In the genomic region with DNA sequence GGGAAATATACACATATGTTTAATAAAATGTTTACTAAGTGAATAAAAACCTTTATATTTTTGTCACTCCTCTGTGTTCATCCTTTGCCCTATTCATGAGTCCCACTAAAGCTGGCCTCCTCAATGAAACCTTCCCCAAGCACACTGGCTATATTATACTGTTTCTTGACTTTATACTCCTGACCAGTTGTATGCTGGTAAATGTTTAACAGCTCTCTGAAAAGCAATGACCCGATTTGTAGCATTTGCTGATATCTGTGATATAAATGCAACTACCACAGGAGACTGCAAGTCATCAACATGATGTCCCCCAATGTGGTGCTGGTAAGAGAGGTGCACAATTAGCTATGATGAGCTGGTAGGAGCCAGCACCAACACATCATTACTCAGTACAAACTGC, we compare ENCODE assay signal across 27 cellular contexts.
"Had no signal": no experiment of that assay in that cellular context is flagged by ENCODE, and none has a peak within 500 bp of the region (broad histone marks: within the 10 kb centered on the region; RNA-seq: fewer than 3 reads in every experiment).

No MANE protein-coding gene starts in this region.

- H3K79me2 ChIP-seq: parathyroid adenoma had no signal

- H3K4me1 ChIP-seq: neural progenitor cell, parathyroid adenoma, psoas muscle, right lobe of liver, sigmoid colon, spleen, suprapubic skin, testis, tibial artery, transverse colon, upper lobe of right lung, uterus had no signal

- H3K4me2 ChIP-seq: neural progenitor cell, smooth muscle cell had no signal

- H3K9me3 ChIP-seq: ovary, psoas muscle, right lobe of liver, sigmoid colon, spleen, suprapubic skin, testis, tibial artery, transverse colon, upper lobe of right lung, uterus had no signal

- H3K4me3 ChIP-seq: neural progenitor cell, ovary, psoas muscle, right lobe of liver, sigmoid colon, smooth muscle cell, spleen, suprapubic skin, testis, tibial artery, transverse colon, upper lobe of right lung, uterus had no signal

- H3K27ac ChIP-seq: neural progenitor cell, ovary, parathyroid adenoma, psoas muscle, right lobe of liver, sigmoid colon, spleen, suprapubic skin, testis, tibial artery, transverse colon, upper lobe of right lung, uterus had no signal

- H2AFZ ChIP-seq: neural progenitor cell, parathyroid adenoma had no signal

- DNase-seq: natural killer cell; occipital lobe; ovary; posterior cingulate gyrus; psoas muscle; right cardiac atrium; right lobe of liver; sigmoid colon; spleen; stimulated activated CD4-positive, alpha-beta T cell treated with anti-CD3 and anti-CD28 coated beads, Interleukin-12 subunit alpha, Interleukin-12 subunit beta, amount 100 ng/mL, for 4 hours; stimulated activated CD4-positive, alpha-beta T cell treated with anti-CD3 and anti-CD28 coated beads, Interleukin-1b, Interleukin-23, amount 100 ng/mL, for 48 hours; stimulated activated CD4-positive, alpha-beta T cell treated with anti-CD3 and anti-CD28 coated beads, Interleukin-4, amount 100 ng/mL, for 1 hour; stimulated activated CD4-positive, alpha-beta T cell treated with anti-CD3 and anti-CD28 coated beads, Interleukin-4, amount 100 ng/mL, for 4 hours; stimulated activated CD8-positive, alpha-beta memory T cell treated with anti-CD3 and anti-CD28 coated beads, Interleukin-4, amount 100 ng/mL, for 48 hours; stimulated activated naive CD4-positive, alpha-beta T cell; stimulated activated naive CD8-positive, alpha-beta T cell treated with anti-CD3 and anti-CD28 coated beads, Interleukin-15, amount 100 ng/mL, for 72 hours; stimulated activated naive CD8-positive, alpha-beta T cell treated with anti-CD3 and anti-CD28 coated beads, Interleukin-15, Interleukin-2, amounts not matched to agents 100 U/mL and 50 U/mL, for 24 hours; substantia nigra; testis; tibial artery; transverse colon; upper lobe of right lung; uterus had no signal

- H3K36me3 ChIP-seq: neural progenitor cell, ovary, right lobe of liver, sigmoid colon, spleen, suprapubic skin, transverse colon, upper lobe of right lung had no signal

- H3K27me3 ChIP-seq: neural progenitor cell, ovary, right lobe of liver, sigmoid colon, spleen, suprapubic skin, testis, tibial artery, transverse colon, upper lobe of right lung, uterus had no signal
